1 cellular context compared by ENCODE assay signal in the genomic region with DNA sequence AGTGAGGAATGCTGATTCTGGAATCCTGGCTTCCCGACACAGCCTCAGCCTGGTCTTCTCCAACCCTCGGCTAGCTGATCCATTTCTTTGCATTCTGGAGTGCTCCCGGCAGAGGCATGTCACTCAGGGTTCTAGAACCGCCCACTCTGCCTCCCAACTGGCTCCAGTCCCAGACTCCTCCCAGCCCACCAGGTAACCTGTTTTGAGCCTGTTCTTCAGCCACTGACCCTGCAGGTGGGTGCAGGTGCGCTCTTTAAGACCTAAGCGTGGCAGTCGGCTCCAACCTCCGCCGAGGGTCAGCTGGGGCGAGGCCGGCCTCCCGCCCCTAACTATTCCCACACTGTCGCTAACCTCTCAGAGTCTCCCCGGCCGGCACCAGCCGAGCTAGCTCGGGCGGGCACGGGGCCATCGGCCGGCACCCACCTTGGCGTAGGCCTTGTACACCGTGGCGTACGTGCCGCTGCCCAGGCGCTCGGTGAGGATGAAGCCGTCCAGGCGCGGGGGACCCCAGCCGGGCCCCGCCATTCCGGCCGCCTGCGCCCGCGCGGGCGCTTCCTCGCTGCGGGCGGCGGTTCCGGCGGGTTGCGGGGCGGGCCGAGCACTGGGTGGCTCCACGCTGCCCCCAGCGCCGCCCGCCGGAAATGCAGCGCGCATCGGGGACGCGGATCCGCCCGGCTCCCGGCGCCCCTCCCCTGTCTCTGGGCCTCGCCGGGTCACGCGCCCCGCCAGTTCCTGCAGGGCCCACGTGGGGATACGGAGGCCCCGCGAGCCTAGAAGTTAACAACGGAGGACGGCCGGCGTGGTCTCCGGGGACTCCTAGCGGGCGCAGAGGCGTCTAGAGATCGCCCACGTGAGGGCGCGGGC.
TF ChIP-seq lines count a peak whose summit lies in the region.

A gene with protein sequence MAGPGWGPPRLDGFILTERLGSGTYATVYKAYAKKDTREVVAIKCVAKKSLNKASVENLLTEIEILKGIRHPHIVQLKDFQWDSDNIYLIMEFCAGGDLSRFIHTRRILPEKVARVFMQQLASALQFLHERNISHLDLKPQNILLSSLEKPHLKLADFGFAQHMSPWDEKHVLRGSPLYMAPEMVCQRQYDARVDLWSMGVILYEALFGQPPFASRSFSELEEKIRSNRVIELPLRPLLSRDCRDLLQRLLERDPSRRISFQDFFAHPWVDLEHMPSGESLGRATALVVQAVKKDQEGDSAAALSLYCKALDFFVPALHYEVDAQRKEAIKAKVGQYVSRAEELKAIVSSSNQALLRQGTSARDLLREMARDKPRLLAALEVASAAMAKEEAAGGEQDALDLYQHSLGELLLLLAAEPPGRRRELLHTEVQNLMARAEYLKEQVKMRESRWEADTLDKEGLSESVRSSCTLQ (minus strand): TSS at position 576 of the 864 bp plus-strand sequence. CDS start 51 bp downstream, at position 525.

TF ChIP-seq in HepG2, 621 proteins besides CTCF, POLR2A, EP300 and RAD21 (continued from another document):
- TF ChIP-seq, protein P1, sequence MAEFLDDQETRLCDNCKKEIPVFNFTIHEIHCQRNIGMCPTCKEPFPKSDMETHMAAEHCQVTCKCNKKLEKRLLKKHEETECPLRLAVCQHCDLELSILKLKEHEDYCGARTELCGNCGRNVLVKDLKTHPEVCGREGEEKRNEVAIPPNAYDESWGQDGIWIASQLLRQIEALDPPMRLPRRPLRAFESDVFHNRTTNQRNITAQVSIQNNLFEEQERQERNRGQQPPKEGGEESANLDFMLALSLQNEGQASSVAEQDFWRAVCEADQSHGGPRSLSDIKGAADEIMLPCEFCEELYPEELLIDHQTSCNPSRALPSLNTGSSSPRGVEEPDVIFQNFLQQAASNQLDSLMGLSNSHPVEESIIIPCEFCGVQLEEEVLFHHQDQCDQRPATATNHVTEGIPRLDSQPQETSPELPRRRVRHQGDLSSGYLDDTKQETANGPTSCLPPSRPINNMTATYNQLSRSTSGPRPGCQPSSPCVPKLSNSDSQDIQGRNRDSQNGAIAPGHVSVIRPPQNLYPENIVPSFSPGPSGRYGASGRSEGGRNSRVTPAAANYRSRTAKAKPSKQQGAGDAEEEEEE (CRISPR knock-in tag; IDR thresholded peaks at IDR 0.05; ENCODE audit: borderline replicate concordance): no peak
- no peak for TF ChIP-seq FOXP1 (IDR thresholded peaks at IDR 0.05)
- no peak for TF ChIP-seq FOXP1 (CRISPR knock-in tag; IDR thresholded peaks at IDR 0.05)
- no peak for TF ChIP-seq NCOA2 (CRISPR knock-in tag; IDR thresholded peaks at IDR 0.05)
- TF ChIP-seq, protein P2, sequence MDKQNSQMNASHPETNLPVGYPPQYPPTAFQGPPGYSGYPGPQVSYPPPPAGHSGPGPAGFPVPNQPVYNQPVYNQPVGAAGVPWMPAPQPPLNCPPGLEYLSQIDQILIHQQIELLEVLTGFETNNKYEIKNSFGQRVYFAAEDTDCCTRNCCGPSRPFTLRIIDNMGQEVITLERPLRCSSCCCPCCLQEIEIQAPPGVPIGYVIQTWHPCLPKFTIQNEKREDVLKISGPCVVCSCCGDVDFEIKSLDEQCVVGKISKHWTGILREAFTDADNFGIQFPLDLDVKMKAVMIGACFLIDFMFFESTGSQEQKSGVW (CRISPR knock-in tag; IDR thresholded peaks at IDR 0.05; ENCODE audit: borderline replicate concordance): no peak
- TF ChIP-seq, protein P3, sequence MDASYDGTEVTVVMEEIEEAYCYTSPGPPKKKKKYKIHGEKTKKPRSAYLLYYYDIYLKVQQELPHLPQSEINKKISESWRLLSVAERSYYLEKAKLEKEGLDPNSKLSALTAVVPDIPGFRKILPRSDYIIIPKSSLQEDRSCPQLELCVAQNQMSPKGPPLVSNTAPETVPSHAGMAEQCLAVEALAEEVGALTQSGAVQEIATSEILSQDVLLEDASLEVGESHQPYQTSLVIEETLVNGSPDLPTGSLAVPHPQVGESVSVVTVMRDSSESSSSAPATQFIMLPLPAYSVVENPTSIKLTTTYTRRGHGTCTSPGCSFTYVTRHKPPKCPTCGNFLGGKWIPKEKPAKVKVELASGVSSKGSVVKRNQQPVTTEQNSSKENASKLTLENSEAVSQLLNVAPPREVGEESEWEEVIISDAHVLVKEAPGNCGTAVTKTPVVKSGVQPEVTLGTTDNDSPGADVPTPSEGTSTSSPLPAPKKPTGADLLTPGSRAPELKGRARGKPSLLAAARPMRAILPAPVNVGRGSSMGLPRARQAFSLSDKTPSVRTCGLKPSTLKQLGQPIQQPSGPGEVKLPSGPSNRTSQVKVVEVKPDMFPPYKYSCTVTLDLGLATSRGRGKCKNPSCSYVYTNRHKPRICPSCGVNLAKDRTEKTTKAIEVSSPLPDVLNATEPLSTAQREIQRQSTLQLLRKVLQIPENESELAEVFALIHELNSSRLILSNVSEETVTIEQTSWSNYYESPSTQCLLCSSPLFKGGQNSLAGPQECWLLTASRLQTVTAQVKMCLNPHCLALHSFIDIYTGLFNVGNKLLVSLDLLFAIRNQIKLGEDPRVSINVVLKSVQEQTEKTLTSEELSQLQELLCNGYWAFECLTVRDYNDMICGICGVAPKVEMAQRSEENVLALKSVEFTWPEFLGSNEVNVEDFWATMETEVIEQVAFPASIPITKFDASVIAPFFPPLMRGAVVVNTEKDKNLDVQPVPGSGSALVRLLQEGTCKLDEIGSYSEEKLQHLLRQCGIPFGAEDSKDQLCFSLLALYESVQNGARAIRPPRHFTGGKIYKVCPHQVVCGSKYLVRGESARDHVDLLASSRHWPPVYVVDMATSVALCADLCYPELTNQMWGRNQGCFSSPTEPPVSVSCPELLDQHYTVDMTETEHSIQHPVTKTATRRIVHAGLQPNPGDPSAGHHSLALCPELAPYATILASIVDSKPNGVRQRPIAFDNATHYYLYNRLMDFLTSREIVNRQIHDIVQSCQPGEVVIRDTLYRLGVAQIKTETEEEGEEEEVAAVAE (CRISPR knock-in tag; IDR thresholded peaks at IDR 0.05; ENCODE audit: borderline replicate concordance): no peak
- TF ChIP-seq SETDB1 (CRISPR knock-in tag; IDR thresholded peaks at IDR 0.05; ENCODE audit: borderline replicate concordance): no peak
- TF ChIP-seq, protein P4, sequence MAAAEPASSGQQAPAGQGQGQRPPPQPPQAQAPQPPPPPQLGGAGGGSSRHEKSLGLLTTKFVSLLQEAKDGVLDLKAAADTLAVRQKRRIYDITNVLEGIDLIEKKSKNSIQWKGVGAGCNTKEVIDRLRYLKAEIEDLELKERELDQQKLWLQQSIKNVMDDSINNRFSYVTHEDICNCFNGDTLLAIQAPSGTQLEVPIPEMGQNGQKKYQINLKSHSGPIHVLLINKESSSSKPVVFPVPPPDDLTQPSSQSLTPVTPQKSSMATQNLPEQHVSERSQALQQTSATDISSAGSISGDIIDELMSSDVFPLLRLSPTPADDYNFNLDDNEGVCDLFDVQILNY (CRISPR knock-in tag; conservative IDR thresholded peaks at IDR 0.05): no peak
- TF ChIP-seq ZFP36 (IDR thresholded peaks at IDR 0.05; ENCODE audit: borderline replicate concordance, low read depth, low read length, partially characterized antibody): no peak
TF ChIP-seq in HepG2: peak in this region for 175.
